8 cellular contexts compared by ENCODE assay signal in genomic region chr2:62198237-62198633, GRCh38. TPM values are rescaled to one million over a fixed set of nuclear protein-coding genes. Genes with fewer than 3 reads are reported as not detected.
DNase-seq lines count a peak whose midpoint lies in the region; ATAC-seq and TF ChIP-seq lines count a peak whose summit lies in the region.

No MANE protein-coding gene starts in this region.

- peak overlapping the region in 1 of 2 experiments; percentile 99; a peak in 3 of 4 replicates for H3K4me3 ChIP-seq in DND-41 (ENCODE audit: low read depth in 1 of 2, low read length in 2 of 2)
- H3K4me3 ChIP-seq in NB4 (ENCODE audit: low read depth, low read length): peak overlapping the region; percentile 72
- peak overlapping the region; percentile 90 for H3K4me3 ChIP-seq in coronary artery
- H3K4me3 ChIP-seq in neuronal stem cell (ENCODE audit: low read length in 2 of 2): peak overlapping the region in 1 of 2 donors; percentile 93

- no peak for TF ChIP-seq POLR2A in NB4 (IDR thresholded peaks at IDR 0.05; ENCODE audit: extremely low read depth, insufficient read length)

- peaks cover 71% of the 10 kb centered on the region for H3K79me2 ChIP-seq in DND-41 (ENCODE audit: insufficient read depth, low read length)

- no peak overlapping the region for H2BK5ac ChIP-seq in neuronal stem cell (ENCODE audit: low read length)

- no peak overlapping the region for H2BK12ac ChIP-seq in neuronal stem cell (ENCODE audit: low read length)

- H3K36me3 ChIP-seq in DND-41 (ENCODE audit: insufficient read depth, low read length): no peaks in the 10 kb centered on the region; the same call in 1 of the 2 replicates
- no peaks in the 10 kb centered on the region for H3K36me3 ChIP-seq in neuronal stem cell (replicated peaks in 1 of 2; ENCODE audit: control insufficient read depth in 2 of 2, insufficient read depth in 2 of 2, low read length in 2 of 2)

- H3K27ac ChIP-seq in DND-41 (ENCODE audit: low read length): no peak overlapping the region
- H3K27ac ChIP-seq in coronary artery: peak overlapping the region; percentile 92 to 97
- H3K27ac ChIP-seq in neuronal stem cell (replicated peaks; ENCODE audit: low read length): no peak overlapping the region

- no peak overlapping the region for H2AK5ac ChIP-seq in neuronal stem cell (ENCODE audit: low read depth, low read length)

- WGBS in neuronal stem cell (ENCODE audit: extremely low coverage in 2 of 2, insufficient read length in 2 of 2, insufficient replicate concordance in 1 of 2), 2 donors: no CpG with 5 or more reads among the region's 1 CpG

- H3K14ac ChIP-seq in neuronal stem cell (ENCODE audit: low read length): no peak overlapping the region

- no peak overlapping the region for H2AFZ ChIP-seq in DND-41 (ENCODE audit: low read depth, low read length)
- H2AFZ ChIP-seq in neuronal stem cell (ENCODE audit: low read length): no peak overlapping the region

- H3K4me2 ChIP-seq in DND-41 (ENCODE audit: insufficient read depth, low read length) (peak overlapping the region; percentile 80), neuronal stem cell (ENCODE audit: insufficient read depth, low read length, poor library complexity, severe bottlenecking) (peak overlapping the region; percentile 83)

- no peak overlapping the region for H3K18ac ChIP-seq in neuronal stem cell (ENCODE audit: low read length)

- H2BK15ac ChIP-seq in neuronal stem cell (ENCODE audit: low read length): no peak overlapping the region

- H4K8ac ChIP-seq in neuronal stem cell (ENCODE audit: low read depth, low read length): no peak overlapping the region

- H3K9ac ChIP-seq in DND-41 (ENCODE audit: low read depth, low read length) (peak overlapping the region; percentile 94; the same call in 1 of the 2 replicates), neuronal stem cell (ENCODE audit: low read depth, low read length, poor library complexity) (no peak overlapping the region)

- no peak overlapping the region for H4K91ac ChIP-seq in neuronal stem cell (ENCODE audit: low read depth, low read length, poor library complexity)

- H3K4me1 ChIP-seq in DND-41 (ENCODE audit: insufficient read depth, low read length) (peaks cover 56% of the 10 kb centered on the region), neuronal stem cell (ENCODE audit: control insufficient read depth in 2 of 2, insufficient read depth in 1 of 2, low read depth in 1 of 2, low read length in 2 of 2) (peaks cover 0 to 15% of the 10 kb centered on the region in 2 donors)

- H3K9me3 ChIP-seq in DND-41 (ENCODE audit: insufficient read depth, low read length, severe bottlenecking) (no peaks in the 10 kb centered on the region), neuronal stem cell (replicated peaks in 1 of 2; ENCODE audit: control insufficient read depth in 2 of 2, insufficient read depth in 1 of 2, low read depth in 1 of 2, low read length in 2 of 2) (no peaks in the 10 kb centered on the region)

- DNase-seq in DND-41 (no peak), NB4 (ENCODE audit: low read depth) (peak; percentile 71), coronary artery (ENCODE audit: low spot score) (no peak), neuronal stem cell (ENCODE audit: low spot score) (no peak), ecto neural progenitor cell (ENCODE audit: low spot score) (no peak)

- no peak overlapping the region for H3K4ac ChIP-seq in neuronal stem cell (ENCODE audit: low read length)

- H2BK120ac ChIP-seq in neuronal stem cell (ENCODE audit: low read depth, low read length): no peak overlapping the region

- no peak overlapping the region for H3K23ac ChIP-seq in neuronal stem cell (ENCODE audit: low read depth, low read length, poor library complexity)

- TF ChIP-seq CTCF in DND-41 (IDR thresholded peaks at IDR 0.05; ENCODE audit: borderline replicate concordance, extremely low read depth, low read length, poor library complexity, severe bottlenecking) (no peak), NB4 (IDR thresholded peaks at IDR 0.05; ENCODE audit: low read depth, low read length) (no peak), coronary artery (IDR thresholded peaks at IDR 0.05) (no peak)

- ATAC-seq in DND-41 (ENCODE audit: insufficient read depth, low read depth): no peak
- no peak for ATAC-seq in HG03196 (IDR thresholded peaks at IDR 0.05; ENCODE audit: unreplicated experiment)
- ATAC-seq in HG02852 (IDR thresholded peaks at IDR 0.05; ENCODE audit: unreplicated experiment): no peak
- ATAC-seq in GM21825 (IDR thresholded peaks at IDR 0.05; ENCODE audit: unreplicated experiment): no peak

- H4K20me1 ChIP-seq in DND-41 (ENCODE audit: insufficient read depth, low read length): peaks cover 47% of the 10 kb centered on the region

- H3K27me3 ChIP-seq in DND-41 (ENCODE audit: insufficient read depth, low read length, poor library complexity) (no peaks in the 10 kb centered on the region), neuronal stem cell (ENCODE audit: control insufficient read depth in 3 of 3, insufficient read depth in 3 of 3, low read depth in 1 of 3, low read length in 3 of 3) (no peaks in the 10 kb centered on the region)

- peaks cover 5% of the 10 kb centered on the region for H3K79me1 ChIP-seq in neuronal stem cell (ENCODE audit: low read depth, low read length)

RNA-seq across cellular contexts. Expression of gene B3GNT2, which starts 2.3 kb away (rescaled TPM):
- 18.9 TPM for polyA plus RNA-seq in neuronal stem cell (2013, experiment 1 of 2)
- polyA plus RNA-seq in neuronal stem cell (2013, experiment 2 of 2): 19.4 TPM

Comparison
In these comparisons a context has a peak if more than half of its experiments do, and no peak if none do; other contexts are left out.
1. H3K27ac ChIP-seq: peak in coronary artery (2 of 2); none in DND-41 (single experiment) and neuronal stem cell (single experiment).